ENCODE assay signal across 19 cellular contexts in the genomic region with DNA sequence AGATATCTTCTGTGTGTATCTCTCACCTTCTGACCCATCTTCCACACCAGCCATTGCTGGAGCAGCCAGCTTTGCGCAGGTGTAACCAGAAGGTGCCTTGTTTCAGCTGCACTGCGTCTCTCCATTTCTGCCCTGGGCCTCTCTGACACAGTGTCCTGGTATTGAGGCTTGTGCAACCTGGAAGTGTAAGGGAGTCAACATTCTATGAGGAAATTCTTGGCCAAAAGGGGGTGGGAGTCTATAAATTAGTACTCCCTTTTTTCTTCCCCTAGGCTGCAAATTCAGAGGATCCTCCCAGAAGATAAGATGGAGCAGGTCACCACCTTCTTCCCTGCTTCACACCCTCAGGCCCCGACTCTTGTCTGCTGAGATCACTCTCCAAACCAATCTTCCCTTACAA.
"Had no signal": no experiment of that assay in that cellular context is flagged by ENCODE, and none has a peak within 500 bp of the region (broad histone marks: within the 10 kb centered on the region; RNA-seq: fewer than 3 reads in every experiment).

No MANE protein-coding gene starts in this region.

- H3K27me3 ChIP-seq: heart right ventricle, stomach, thyroid gland, upper lobe of right lung, vagina had no signal

- H3K9me3 Mint-ChIP-seq: endodermal cell had no signal

- H3K27ac Mint-ChIP-seq: endodermal cell; naive thymus-derived CD4-positive, alpha-beta T cell had no signal

- H3K9me3 ChIP-seq: heart right ventricle, stomach, thyroid gland, upper lobe of right lung, vagina had no signal

- DNase-seq: effector CD4-positive, alpha-beta T cell; endodermal cell; erythroblast; foreskin melanocyte; heart right ventricle; hypothalamus; kidney glomerular epithelial cell; mammary epithelial cell; naive thymus-derived CD4-positive, alpha-beta T cell; posterior cingulate gyrus; stimulated activated CD4-positive, alpha-beta T cell treated with anti-CD3 and anti-CD28 coated beads, Interleukin-2, amount 100 ng/mL, for 24 hours; stimulated activated naive CD4-positive, alpha-beta T cell; stomach; substantia nigra; thyroid gland; upper lobe of right lung had no signal

- H3K4me1 ChIP-seq: upper lobe of right lung, vagina had no signal

- H3K4me3 Mint-ChIP-seq: endodermal cell; naive thymus-derived CD4-positive, alpha-beta T cell had no signal

- H3K27me3 Mint-ChIP-seq: naive thymus-derived CD4-positive, alpha-beta T cell had no signal

- H3K27ac ChIP-seq: skin epidermis, upper lobe of right lung, vagina had no signal

- H3K4me1 Mint-ChIP-seq: naive thymus-derived CD4-positive, alpha-beta T cell had no signal

- ATAC-seq: heart right ventricle; naive thymus-derived CD4-positive, alpha-beta T cell; sciatic nerve; upper lobe of right lung had no signal

- H3K4me3 ChIP-seq: heart right ventricle, skin epidermis, stomach, thyroid gland, upper lobe of right lung, vagina had no signal

- H3K36me3 ChIP-seq: heart right ventricle, stomach, thyroid gland, upper lobe of right lung, vagina had no signal
